ENCODE assay signal across 8 cellular contexts in the genomic region with DNA sequence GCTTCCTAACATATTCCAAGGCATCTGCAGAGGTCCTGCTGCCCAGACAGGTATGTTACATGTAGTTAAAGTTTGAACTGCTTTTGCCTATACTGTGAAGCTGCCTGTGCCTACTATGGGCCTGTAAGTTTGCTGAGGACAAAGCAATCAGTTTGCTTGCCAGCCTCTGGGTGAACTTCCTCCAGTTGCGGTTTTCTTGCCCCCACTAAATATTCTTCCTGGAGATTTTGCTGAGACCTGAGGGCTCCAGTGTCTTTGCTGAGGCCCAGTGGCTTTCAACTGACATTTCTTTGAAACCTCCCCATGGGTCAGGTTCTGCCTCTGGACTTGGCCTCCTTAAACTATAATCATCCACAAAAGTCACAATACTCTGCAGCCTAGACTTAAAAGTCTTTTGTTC. TPM values are rescaled to one million over a fixed set of nuclear protein-coding genes. Genes with fewer than 3 reads are reported as not detected.
"Had no signal": no experiment of that assay in that cellular context is flagged by ENCODE, and none has a peak within 500 bp of the region (broad histone marks: within the 10 kb centered on the region; RNA-seq: fewer than 3 reads in every experiment).

No MANE protein-coding gene starts in this region.

- ATAC-seq: HepG2, K562 had no signal

- H3K27ac ChIP-seq: HL-60 had no signal

- DNase-seq: IMR-90, KBM-7 had no signal

RNA-seq across cellular contexts. Expression of gene MMP20, which starts 29.6 kb away (rescaled TPM):
- total RNA-seq: HepG2, HT-29, HT1080, IMR-90, K562 had no signal
- polyA plus RNA-seq: IgD-negative memory B cell, IMR-90, K562 had no signal

RNA-seq across cellular contexts. Expression of gene MMP27, which starts 50.8 kb away (rescaled TPM):
- total RNA-seq: HepG2, HT-29, HT1080, IMR-90, K562 had no signal
- polyA plus RNA-seq: HepG2, IgD-negative memory B cell, IMR-90, K562 had no signal
